24 cellular contexts compared by ENCODE assay signal in genomic region chr1:18661404-18662285, GRCh38. TPM values are rescaled to one million over a fixed set of nuclear protein-coding genes. Genes with fewer than 3 reads are reported as not detected.
"Had no signal": no experiment of that assay in that cellular context is flagged by ENCODE, and none has a peak within 500 bp of the region (broad histone marks: within the 10 kb centered on the region; RNA-seq: fewer than 3 reads in every experiment).

No MANE protein-coding gene starts in this region.

- H3K4me3 Mint-ChIP-seq: activated CD8-positive, alpha-beta T cell treated with anti-CD3 and anti-CD28 coated beads, Interleukin-2, amount 10 ng/mL, durations not matched to agents 7 days and 5 days; activated naive CD8-positive, alpha-beta T cell treated with anti-CD3 and anti-CD28 coated beads, Interleukin-2, amount 50 U/mL, for 24 hours; activated T-helper 1 cell treated with anti-CD3 and anti-CD28 coated beads, Interleukin-12 subunit alpha, Interleukin-12 subunit beta, Interleukin-2, Interleukin-4 antibody, amounts not matched to agents 30 ng/mL and 10 ng/mL and 1 ng/mL, durations not matched to agents 14 hours and 24 hours and 36 hours; stimulated activated memory B cell treated with anti-CD40 and anti-IgM and Interleukin-4, amounts not matched to agents 10 μg/mL and 1 μg/mL and 100 μg/mL, for 72 hours; T-helper 2 cell treated with Interferon-gamma antibody and Interleukin-4, amounts not matched to agents 5 μg/mL and 100 μg/mL, for 36 hours had no signal

- H3K9me3 ChIP-seq: ascending aorta, prostate gland, spleen, tibial nerve had no signal

- H3K9me3 Mint-ChIP-seq: activated naive CD8-positive, alpha-beta T cell treated with anti-CD3 and anti-CD28 coated beads, Interleukin-2, amount 50 U/mL, for 24 hours; activated T-helper 1 cell treated with anti-CD3 and anti-CD28 coated beads, Interleukin-12 subunit alpha, Interleukin-12 subunit beta, Interleukin-2, Interleukin-4 antibody, amounts not matched to agents 30 ng/mL and 10 ng/mL and 1 ng/mL, durations not matched to agents 14 hours and 24 hours and 36 hours; naive thymus-derived CD8-positive, alpha-beta T cell; stimulated activated memory B cell treated with anti-CD40 and anti-IgM and Interleukin-4, amounts not matched to agents 10 μg/mL and 1 μg/mL and 100 μg/mL, for 72 hours; T-helper 2 cell treated with Interferon-gamma antibody and Interleukin-4, amounts not matched to agents 5 μg/mL and 100 μg/mL, for 36 hours had no signal

- H3K36me3 Mint-ChIP-seq: naive thymus-derived CD8-positive, alpha-beta T cell; stimulated activated memory B cell treated with anti-CD40 and anti-IgM and Interleukin-4, amounts not matched to agents 10 μg/mL and 1 μg/mL and 100 μg/mL, for 72 hours had no signal

- DNase-seq: activated CD8-positive, alpha-beta memory T cell treated with anti-CD3 and anti-CD28 coated beads, Interleukin-2, amount 50 U/mL, for 48 hours; activated CD8-positive, alpha-beta T cell treated with anti-CD3 and anti-CD28 coated beads, Interleukin-2, amount 10 ng/mL, durations not matched to agents 7 days and 5 days; activated naive CD4-positive, alpha-beta T cell; activated naive CD8-positive, alpha-beta T cell treated with anti-CD3 and anti-CD28 coated beads, Interleukin-2, amount 50 U/mL, for 24 hours; hippocampal formation; midbrain; naive thymus-derived CD8-positive, alpha-beta T cell; occipital lobe; spleen; stimulated activated CD4-positive, alpha-beta T cell treated with anti-CD3 and anti-CD28 coated beads, Interleukin-1b, Interleukin-23, amount 100 ng/mL, for 48 hours had no signal

- H3K4me3 ChIP-seq: ascending aorta, lung, prostate gland, spleen, tibial nerve had no signal

- H3K4me1 ChIP-seq: ascending aorta, spleen, tibial nerve had no signal

- H3K27me3 ChIP-seq: ascending aorta had no signal

- H3K4me1 Mint-ChIP-seq: stimulated activated memory B cell treated with anti-CD40 and anti-IgM and Interleukin-4, amounts not matched to agents 10 μg/mL and 1 μg/mL and 100 μg/mL, for 72 hours had no signal

- H3K36me3 ChIP-seq: ascending aorta, prostate gland, spleen, tibial nerve had no signal

- H3K27ac Mint-ChIP-seq: activated CD8-positive, alpha-beta T cell treated with anti-CD3 and anti-CD28 coated beads, Interleukin-2, amount 10 ng/mL, durations not matched to agents 7 days and 5 days; activated naive CD8-positive, alpha-beta T cell treated with anti-CD3 and anti-CD28 coated beads, Interleukin-2, amount 50 U/mL, for 24 hours; activated T-helper 1 cell treated with anti-CD3 and anti-CD28 coated beads, Interleukin-12 subunit alpha, Interleukin-12 subunit beta, Interleukin-2, Interleukin-4 antibody, amounts not matched to agents 30 ng/mL and 10 ng/mL and 1 ng/mL, durations not matched to agents 14 hours and 24 hours and 36 hours; stimulated activated memory B cell treated with anti-CD40 and anti-IgM and Interleukin-4, amounts not matched to agents 10 μg/mL and 1 μg/mL and 100 μg/mL, for 72 hours; T-helper 2 cell treated with Interferon-gamma antibody and Interleukin-4, amounts not matched to agents 5 μg/mL and 100 μg/mL, for 36 hours had no signal

- H3K27ac ChIP-seq: ascending aorta, prostate gland, spleen, tibial nerve had no signal

- ATAC-seq: activated CD8-positive, alpha-beta T cell treated with anti-CD3 and anti-CD28 coated beads, Interleukin-2, amount 10 ng/mL, durations not matched to agents 7 days and 5 days; activated naive CD8-positive, alpha-beta T cell treated with anti-CD3 and anti-CD28 coated beads, Interleukin-2, amount 50 U/mL, for 24 hours; esophagus mucosa; naive thymus-derived CD8-positive, alpha-beta T cell; sciatic nerve; stimulated activated memory B cell treated with anti-CD40 and anti-IgM and Interleukin-4, amounts not matched to agents 10 μg/mL and 1 μg/mL and 100 μg/mL, for 72 hours had no signal

RNA-seq across cellular contexts. Expression of gene PAX7, which starts 31.0 kb away (rescaled TPM):
- total RNA-seq: activated CD8-positive, alpha-beta T cell treated with anti-CD3 and anti-CD28 coated beads, Interleukin-2, amount 10 ng/mL, durations not matched to agents 7 days and 5 days; activated T-helper 1 cell treated with anti-CD3 and anti-CD28 coated beads, Interleukin-12 subunit alpha, Interleukin-12 subunit beta, Interleukin-2, Interleukin-4 antibody, amounts not matched to agents 30 ng/mL and 10 ng/mL and 1 ng/mL, durations not matched to agents 14 hours and 24 hours and 36 hours; ascending aorta; bronchial epithelial cell; chondrocyte; dermis microvascular lymphatic vessel endothelial cell; esophagus mucosa; glomerular endothelial cell; naive thymus-derived CD8-positive, alpha-beta T cell; occipital lobe; sciatic nerve; spleen; subcutaneous adipose tissue; tibial nerve had no signal
